In genomic region chr15:71092056-71092600, GRCh38 we compare ENCODE assay signal across 20 cellular contexts. TPM values are rescaled to one million over a fixed set of nuclear protein-coding genes. Genes with fewer than 3 reads are reported as not detected.
A peak's percentile ranks its signal among the peaks of the same experiment; 100 is the strongest.
DNase-seq lines count a peak whose midpoint lies in the region; ATAC-seq, FAIRE-seq and TF ChIP-seq lines count a peak whose summit lies in the region.
"Had no signal": no experiment of that assay in that cellular context is flagged by ENCODE, and none has a peak within 500 bp of the region (broad histone marks: within the 10 kb centered on the region; RNA-seq: fewer than 3 reads in every experiment).

No MANE protein-coding gene starts in this region.

- no peak overlapping the region for H2AFZ ChIP-seq in mammary epithelial cell (ENCODE audit: low read depth, low read length)

- no peak overlapping the region for H3K27ac ChIP-seq in mammary epithelial cell (ENCODE audit: insufficient read depth, low read depth, low read length)
- H3K27ac ChIP-seq: 22Rv1, BLaER1, HL-60 had no signal

- H3K4me2 ChIP-seq in mammary epithelial cell (ENCODE audit: insufficient read depth, low read depth, low read length): no peak overlapping the region
- H3K4me2 ChIP-seq: BLaER1 had no signal

- DNase-seq in MCF 10A (ENCODE audit: unreplicated experiment) (no peak), mammary epithelial cell (no peak), bronchial epithelial cell (ENCODE audit: low read depth) (no peak), osteocyte (ENCODE audit: extremely low spot score, unreplicated experiment) (peak; percentile 56), left lobe of liver (ENCODE audit: low spot score) (no peak), NCI-H2196 (lab: John Stamatoyannopoulos, UW; ENCODE audit: unreplicated experiment) (no peak), HT-29 (ENCODE audit: low spot score) (no peak)
- DNase-seq in activated naive CD4-positive, alpha-beta T cell treated with anti-CD3 and anti-CD28 coated beads, Interleukin-2, amount 50 U/mL, for 16 hours: no peak
- DNase-seq: Calu3; CD8-positive, alpha-beta T cell; DMS79 treated with DMSO at 0.1 percent for 48 hours; GF-D8; H9 had no signal

- H3K27ac Mint-ChIP-seq in MCF 10A (ENCODE audit: low read depth, unreplicated experiment) (peak overlapping the region; percentile 39), osteocyte (ENCODE audit: unreplicated experiment) (no peak overlapping the region)
- H3K27ac Mint-ChIP-seq: CD14-positive monocyte; CD8-positive, alpha-beta T cell; H9 had no signal

- no peaks in the 10 kb centered on the region for H3K36me3 ChIP-seq in mammary epithelial cell (ENCODE audit: insufficient read depth, low read length)
- H3K36me3 ChIP-seq in bronchial epithelial cell (ENCODE audit: control insufficient read depth, insufficient read depth, low read length): no peaks in the 10 kb centered on the region
- H3K36me3 ChIP-seq: BLaER1 had no signal

- no peak for ATAC-seq in left lobe of liver
- ATAC-seq: CD8-positive, alpha-beta T cell; HepG2 had no signal

- H3K4me3 ChIP-seq in mammary epithelial cell (replicated peaks in 1 of 3; ENCODE audit: insufficient read depth in 1 of 3, low read depth in 2 of 3, low read length in 3 of 3) (no peak overlapping the region), bronchial epithelial cell (ENCODE audit: low read depth, low read length) (no peak overlapping the region)
- H3K4me3 ChIP-seq: A549, BLaER1 had no signal

- H3K4me3 Mint-ChIP-seq in MCF 10A (ENCODE audit: unreplicated experiment) (no peak overlapping the region), osteocyte (ENCODE audit: unreplicated experiment) (no peak overlapping the region)
- H3K4me3 Mint-ChIP-seq: CD14-positive monocyte; CD8-positive, alpha-beta T cell; H9 had no signal

- FAIRE-seq in bronchial epithelial cell (lab: Jason Lieb, UNC): peak; percentile 28
- FAIRE-seq: H1, HepG2 had no signal

- dilution Hi-C loops in mammary epithelial cell (cut with HindIII; ENCODE audit: low sequenced_read_pairs): no loop called here

- BruUV-seq in MCF 10A (replicated peaks; lab: Mats Ljungman, UMichigan) (no TSS peak), mammary epithelial cell (replicated peaks; lab: Mats Ljungman, UMichigan) (no TSS peak)

- POLR2A ChIA-PET in MCF 10A (lab: Yijun Ruan, JAX): interaction anchor here (1.1 to 2.1 kb wide), 2 partner anchors 19 to 25 kb away, joined by 3 to 7 read pairs; no protein-coding TSS in a partner anchor

- no peaks in the 10 kb centered on the region for H4K20me1 ChIP-seq in mammary epithelial cell (ENCODE audit: insufficient read depth, low read length)
- H4K20me1 ChIP-seq: BLaER1 had no signal

- H3K79me2 ChIP-seq in mammary epithelial cell (ENCODE audit: insufficient read depth, low read length): no peaks in the 10 kb centered on the region

- TF ChIP-seq CTCF in MCF 10A (IDR thresholded peaks at IDR 0.05; ENCODE audit: unreplicated experiment) (no peak), mammary epithelial cell (conservative IDR thresholded peaks at IDR 0.05 in 1 of 2, IDR thresholded peaks at IDR 0.05 in 1 of 2; ENCODE audit: extremely low read depth in 1 of 2, insufficient read depth in 1 of 2, low read depth in 1 of 2, low read length in 2 of 2) (no peak), bronchial epithelial cell (IDR thresholded peaks at IDR 0.05; ENCODE audit: insufficient read depth, low read length, severe bottlenecking) (no peak), osteocyte (IDR thresholded peaks at IDR 0.05) (no peak)

- H3K27me3 Mint-ChIP-seq in MCF 10A (ENCODE audit: insufficient read depth, unreplicated experiment): no peaks in the 10 kb centered on the region
- peaks cover 21% of the 10 kb centered on the region for H3K27me3 Mint-ChIP-seq in osteocyte (ENCODE audit: unreplicated experiment)

- no peaks in the 10 kb centered on the region for H3K36me3 Mint-ChIP-seq in MCF 10A (ENCODE audit: insufficient read depth, unreplicated experiment)
- peaks cover 1% of the 10 kb centered on the region for H3K36me3 Mint-ChIP-seq in osteocyte (ENCODE audit: unreplicated experiment)
- H3K36me3 Mint-ChIP-seq: CD14-positive monocyte; CD8-positive, alpha-beta T cell had no signal

- peaks cover 6% of the 10 kb centered on the region for H3K9me3 Mint-ChIP-seq in MCF 10A (ENCODE audit: unreplicated experiment)
- H3K9me3 Mint-ChIP-seq in osteocyte (ENCODE audit: unreplicated experiment): peaks cover 14% of the 10 kb centered on the region
- H3K9me3 Mint-ChIP-seq: CD8-positive, alpha-beta T cell had no signal

- H3K4me1 Mint-ChIP-seq in MCF 10A (ENCODE audit: insufficient read depth, unreplicated experiment) (peaks cover 22% of the 10 kb centered on the region), osteocyte (ENCODE audit: unreplicated experiment) (peaks cover 6% of the 10 kb centered on the region)
- H3K4me1 Mint-ChIP-seq: CD14-positive monocyte, H9 had no signal

- 100% methylated on average over 2 of the region's 7 CpGs for WGBS in mammary epithelial cell (ENCODE audit: low coverage, missing lambda C conversion rate)

- no peaks in the 10 kb centered on the region for H3K27me3 ChIP-seq in mammary epithelial cell (ENCODE audit: insufficient read depth, low read length)
- H3K27me3 ChIP-seq in bronchial epithelial cell (ENCODE audit: control insufficient read depth, insufficient read depth, low read length): no peaks in the 10 kb centered on the region
- H3K27me3 ChIP-seq: BLaER1 had no signal

- intact Hi-C loops in MCF 10A (cut with micrococcal nuclease) (no loop called here), mammary epithelial cell (cut with micrococcal nuclease) (loop anchor here (2.0 kb wide), 1 partner anchor 39 kb away; no protein-coding TSS in a partner anchor)

- peaks cover 4% of the 10 kb centered on the region for H3K9me3 ChIP-seq in mammary epithelial cell (replicated peaks; ENCODE audit: insufficient read depth, low read length)

- H3K9ac ChIP-seq in mammary epithelial cell (ENCODE audit: insufficient read depth, low read length): no peak overlapping the region
- H3K9ac ChIP-seq: BLaER1 had no signal

- CTCF ChIA-PET in MCF 10A (lab: Yijun Ruan, JAX): no interaction called here
- CTCF ChIA-PET in mammary epithelial cell (lab: Charles Lee; ENCODE audit: low non-redundant PET): no interaction called here

- H3K4me1 ChIP-seq in mammary epithelial cell (ENCODE audit: insufficient read depth, low read length): peaks cover 35% of the 10 kb centered on the region
- H3K4me1 ChIP-seq: BLaER1 had no signal

- in situ Hi-C loops in mammary epithelial cell (cut with MboI; ENCODE audit: low sequenced_read_pairs in 2 of 2): loop anchor here in 1 of 2 donors (10.0 kb wide), 1 partner anchor 77 kb away; no protein-coding TSS in a partner anchor

RNA-seq across cellular contexts. Expression of gene THSD4, which starts 23.1 kb away (rescaled TPM):
- total RNA-seq in MCF 10A (2022) (36.3 and 38.2 TPM in 2 replicates), mammary epithelial cell (100 to 1,000 TPM in 1 of 2 donors, 10 to 100 TPM in 1; 87.7 to 111 TPM), bronchial epithelial cell (11.5 and 14.5 TPM in 2 replicates), osteocyte (4.5 and 5.7 TPM in 2 replicates), left lobe of liver (19.5 TPM)
- polyA plus RNA-seq in mammary epithelial cell: 33.7 TPM
- polyA minus RNA-seq in mammary epithelial cell: 53.9 TPM
- total RNA-seq in HT-29 (2014; rRNA removed; shearing (Covaris generic)): 19.5 and 31.9 TPM in 2 replicates
- total RNA-seq: CD8-positive, alpha-beta T cell had no signal
- polyA plus RNA-seq: CD14-positive monocyte had no signal
